ENCODE assay signal across 21 cellular contexts in the genomic region with DNA sequence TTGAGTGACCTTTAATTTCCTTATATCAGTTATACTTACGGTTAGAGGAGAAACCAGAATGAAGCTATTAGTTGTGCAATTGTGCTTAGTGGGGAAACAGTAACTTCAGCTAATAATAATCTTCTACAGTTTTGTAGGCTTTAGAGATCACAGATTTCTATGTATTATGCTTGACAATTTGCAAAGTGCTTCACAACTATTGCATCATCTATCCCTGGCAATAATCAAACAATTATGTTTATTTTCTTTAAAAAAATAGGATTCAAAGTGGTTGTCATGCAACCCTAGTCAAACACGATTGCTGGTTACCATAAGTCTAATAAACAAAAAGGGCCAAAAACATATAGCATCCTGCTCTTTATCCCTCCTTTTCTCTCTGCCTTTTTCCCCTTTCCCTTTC.
DNase-seq lines count a peak whose midpoint lies in the region; ATAC-seq, FAIRE-seq and TF ChIP-seq lines count a peak whose summit lies in the region.
"Had no signal": no experiment of that assay in that cellular context is flagged by ENCODE, and none has a peak within 500 bp of the region (broad histone marks: within the 10 kb centered on the region; RNA-seq: fewer than 3 reads in every experiment).

No MANE protein-coding gene starts in this region.

- H3K9me3 ChIP-seq in HepG2 (ENCODE audit: low read length) (peaks cover 59% of the 10 kb centered on the region), right lobe of liver (no peaks in the 10 kb centered on the region), K562 (replicated peaks; ENCODE audit: control insufficient read depth, insufficient read depth, low read depth, low read length) (no peaks in the 10 kb centered on the region), HAP-1 (no peaks in the 10 kb centered on the region)
- H3K9me3 ChIP-seq: BE2C, BLaER1, Caco-2 had no signal

- no peak for FAIRE-seq in HepG2 (lab: Jason Lieb, UNC)
- no peak for FAIRE-seq in K562 (lab: Jason Lieb, UNC)
- FAIRE-seq: A204.1, D721Med, G401.6, GM12891, GM19239 had no signal

- H4K20me1 ChIP-seq in HepG2 (ENCODE audit: insufficient read depth, low read length): no peaks in the 10 kb centered on the region
- H4K20me1 ChIP-seq in K562 (replicated peaks; ENCODE audit: control insufficient read depth, insufficient read depth, low read length): no peaks in the 10 kb centered on the region
- H4K20me1 ChIP-seq: BLaER1 had no signal

- no peak for ATAC-seq in HepG2
- no peak for ATAC-seq in right lobe of liver
- no peak for ATAC-seq in K562
- ATAC-seq: CD8-positive, alpha-beta T cell had no signal

- CTCF ChIA-PET in HepG2 (lab: Yijun Ruan, JAX; ENCODE audit: low intra/inter-chr PET ratio, low total read pairs) (no interaction called here), K562 (lab: Yijun Ruan, JAX; ENCODE audit: low intra/inter-chr PET ratio) (no interaction called here)

- TF ChIP-seq CTCF in HepG2 (CRISPR knock-in tag; IDR thresholded peaks at IDR 0.05) (no peak), right lobe of liver (IDR thresholded peaks at IDR 0.05) (no peak), K562 (IDR thresholded peaks at IDR 0.05 in 2 of 3, conservative IDR thresholded peaks at IDR 0.05 in 1 of 3; ENCODE audit: insufficient read depth in 2 of 3, low read depth in 1 of 3, low read length in 3 of 3) (no peak)

- H3K79me2 ChIP-seq in HepG2 (ENCODE audit: insufficient read depth, low read length) (no peaks in the 10 kb centered on the region), K562 (ENCODE audit: control insufficient read depth, insufficient read depth, low read length) (no peaks in the 10 kb centered on the region)

- H3K36me3 ChIP-seq in HepG2 (replicated peaks in 1 of 2; ENCODE audit: control insufficient read depth in 1 of 2, insufficient read depth in 2 of 2, low read length in 2 of 2) (no peaks in the 10 kb centered on the region), right lobe of liver (no peaks in the 10 kb centered on the region), K562 (ENCODE audit: control insufficient read depth, insufficient read depth, low read length) (no peaks in the 10 kb centered on the region), HAP-1 (replicated peaks) (no peaks in the 10 kb centered on the region)
- H3K36me3 ChIP-seq: BE2C, BLaER1 had no signal

- H3K9ac ChIP-seq in HepG2 (ENCODE audit: insufficient read depth, low read depth, low read length) (no peak overlapping the region), K562 (ENCODE audit: insufficient read depth in 1 of 2, low read depth in 2 of 2, low read length in 2 of 2) (no peak overlapping the region)
- H3K9ac ChIP-seq: BLaER1 had no signal

- TF ChIP-seq EP300 in HepG2 (IDR thresholded peaks at IDR 0.05; ENCODE audit: low read depth in 2 of 2, low read length in 2 of 2) (no peak), HepG2 (CRISPR knock-in tag; IDR thresholded peaks at IDR 0.05; ENCODE audit: borderline replicate concordance) (no peak), K562 (IDR thresholded peaks at IDR 0.05; ENCODE audit: low read length) (no peak)

- TF ChIP-seq RAD21 in HepG2 (CRISPR knock-in tag; IDR thresholded peaks at IDR 0.05) (no peak), K562 (CRISPR knock-in tag; conservative IDR thresholded peaks at IDR 0.05 in 1 of 2, IDR thresholded peaks at IDR 0.05 in 1 of 2) (no peak)

- in situ Hi-C loops in HepG2 (cut with HindIII; ENCODE audit: extremely low pct_ligation_motif_present, low pct_unique_long_range_greater_than_20kb) (no loop called here), K562 (cut with MboI) (no loop called here), HAP-1 (cut with MboI; ENCODE audit: low sequenced_read_pairs) (no loop called here)

- no peak overlapping the region for H3K4me3 ChIP-seq in HepG2 (replicated peaks in 1 of 3; ENCODE audit: insufficient read depth in 1 of 3, low read depth in 2 of 3, low read length in 3 of 3)
- no peak overlapping the region for H3K4me3 ChIP-seq in right lobe of liver
- no peak overlapping the region for H3K4me3 ChIP-seq in K562
- H3K4me3 ChIP-seq in HAP-1: no peak overlapping the region
- H3K4me3 ChIP-seq: BLaER1 had no signal

- BruUV-seq in HepG2 (replicated peaks; lab: Mats Ljungman, UMichigan): no TSS peak
- no TSS peak for BruUV-seq in K562 (replicated peaks; lab: Mats Ljungman, UMichigan)

- TF ChIP-seq POLR2A in HepG2 (IDR thresholded peaks at IDR 0.05; ENCODE audit: insufficient read depth in 1 of 2, low read depth in 2 of 2, low read length in 2 of 2) (no peak), right lobe of liver (IDR thresholded peaks at IDR 0.05) (no peak), K562 (conservative IDR thresholded peaks at IDR 0.05) (no peak)

- H3K4me2 ChIP-seq in HepG2 (ENCODE audit: low read depth, low read length): no peak overlapping the region
- H3K4me2 ChIP-seq in K562 (ENCODE audit: insufficient read depth, low read length): no peak overlapping the region
- H3K4me2 ChIP-seq: BLaER1 had no signal

- DNase-seq in HepG2 (ENCODE audit: low spot score): no peak
- DNase-seq in right lobe of liver: no peak
- DNase-seq in K562 (ENCODE audit: extremely low read depth in 1 of 4, low spot score in 3 of 4): no peak
- DNase-seq in HAP-1 (ENCODE audit: low spot score in 2 of 2): no peak
- DNase-seq in C1 segment of cervical spinal cord (lab: John Stamatoyannopoulos, UW): no peak
- DNase-seq: 8988T; ACHN; BE2C; Caco-2; Calu3; CD4-positive, alpha-beta T cell; CD8-positive, alpha-beta T cell; DMS79 treated with DMSO at 0.1 percent for 48 hours; GF-D8 had no signal

- intact Hi-C loops in HepG2 (cut with micrococcal nuclease; ENCODE audit: unreplicated experiment) (no loop called here), right lobe of liver (cut with DNase I) (no loop called here), K562 (cut with micrococcal nuclease) (no loop called here)

- H3K27ac ChIP-seq in HepG2 (ENCODE audit: extremely low read length, insufficient read depth, low read length) (no peak overlapping the region), right lobe of liver (no peak overlapping the region), K562 (ENCODE audit: extremely low read depth, low read depth, low read length) (no peak overlapping the region)
- H3K27ac ChIP-seq: BLaER1, C4-2B had no signal

- whole genome bisulfite sequencing in HepG2 (ENCODE audit: low lambda C conversion rate): 2% methylated on average over 2 of the region's 2 CpGs
- 47% methylated on average over 2 of the region's 2 CpGs for WGBS in right lobe of liver (ENCODE audit: insufficient coverage, low coverage, low lambda C conversion rate, missing lambda C conversion rate)
- 0% methylated on average over 2 of the region's 2 CpGs for WGBS in K562 (ENCODE audit: insufficient coverage, low coverage, missing lambda C conversion rate)

- H3K27me3 ChIP-seq in HepG2 (ENCODE audit: control insufficient read depth in 1 of 2, insufficient read depth in 2 of 2, low read length in 2 of 2): no peaks in the 10 kb centered on the region
- H3K27me3 ChIP-seq in right lobe of liver: no peaks in the 10 kb centered on the region
- no peaks in the 10 kb centered on the region for H3K27me3 ChIP-seq in K562 (ENCODE audit: control insufficient read depth in 2 of 2, insufficient read depth in 2 of 2, low read length in 2 of 2)
- no peaks in the 10 kb centered on the region for H3K27me3 ChIP-seq in HAP-1 (ENCODE audit: low read depth)
- H3K27me3 ChIP-seq: BE2C, BLaER1 had no signal

- H2AFZ ChIP-seq in HepG2 (ENCODE audit: low read length) (no peak overlapping the region), K562 (ENCODE audit: low read depth, low read length) (no peak overlapping the region)

- no peaks in the 10 kb centered on the region for H3K9me1 ChIP-seq in K562 (ENCODE audit: control insufficient read depth, insufficient read depth, low read length)

- H3K4me1 ChIP-seq in HepG2 (ENCODE audit: insufficient read depth, low read length) (no peaks in the 10 kb centered on the region), right lobe of liver (no peaks in the 10 kb centered on the region), K562 (replicated peaks in 1 of 2; ENCODE audit: control insufficient read depth in 2 of 2, insufficient read depth in 2 of 2, low read length in 2 of 2) (no peaks in the 10 kb centered on the region), HAP-1 (no peaks in the 10 kb centered on the region)
- H3K4me1 ChIP-seq: BE2C, BLaER1, Caco-2 had no signal

- POLR2A ChIA-PET in HepG2 (lab: Yijun Ruan, JAX) (no interaction called here), K562 (lab: Yijun Ruan, JAX) (no interaction called here)

TF ChIP-seq in HepG2, 621 proteins besides CTCF, POLR2A, EP300 and RAD21:
- TF ChIP-seq CEBPB (IDR thresholded peaks at IDR 0.05; ENCODE audit: borderline replicate concordance, low read depth, low read length): peak; percentile 41; the same call in 1 of the 2 replicates
- TF ChIP-seq ATF7 (IDR thresholded peaks at IDR 0.05): peak; percentile 39; the same call in 1 of the 2 replicates
- no peak for TF ChIP-seq ATF7 (CRISPR knock-in tag; IDR thresholded peaks at IDR 0.05)
- no peak for TF ChIP-seq MTF2 (CRISPR knock-in tag; IDR thresholded peaks at IDR 0.05; ENCODE audit: borderline replicate concordance)

TF ChIP-seq in K562, 482 proteins besides CTCF, POLR2A, EP300 and RAD21 (continues in another document):
- peak; percentile 34; the same call in 1 of the 2 replicates for TF ChIP-seq CEBPB (tag; IDR thresholded peaks at IDR 0.05)
- no peak for TF ChIP-seq RBM14 (IDR thresholded peaks at IDR 0.05; ENCODE audit: borderline replicate concordance, insufficient read depth, low read depth, low read length)
- TF ChIP-seq, protein P1, sequence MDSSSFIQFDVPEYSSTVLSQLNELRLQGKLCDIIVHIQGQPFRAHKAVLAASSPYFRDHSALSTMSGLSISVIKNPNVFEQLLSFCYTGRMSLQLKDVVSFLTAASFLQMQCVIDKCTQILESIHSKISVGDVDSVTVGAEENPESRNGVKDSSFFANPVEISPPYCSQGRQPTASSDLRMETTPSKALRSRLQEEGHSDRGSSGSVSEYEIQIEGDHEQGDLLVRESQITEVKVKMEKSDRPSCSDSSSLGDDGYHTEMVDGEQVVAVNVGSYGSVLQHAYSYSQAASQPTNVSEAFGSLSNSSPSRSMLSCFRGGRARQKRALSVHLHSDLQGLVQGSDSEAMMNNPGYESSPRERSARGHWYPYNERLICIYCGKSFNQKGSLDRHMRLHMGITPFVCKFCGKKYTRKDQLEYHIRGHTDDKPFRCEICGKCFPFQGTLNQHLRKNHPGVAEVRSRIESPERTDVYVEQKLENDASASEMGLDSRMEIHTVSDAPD (CRISPR knock-in tag; IDR thresholded peaks at IDR 0.05): no peak
- TF ChIP-seq RBM15 (IDR thresholded peaks at IDR 0.05; ENCODE audit: insufficient read depth, low read length): no peak
